Comparison of ENCODE assay signal across 8 cellular contexts in genomic region chr17:7204828-7205461, GRCh38.
DNase-seq lines count a peak whose midpoint lies in the region; ATAC-seq, FAIRE-seq and TF ChIP-seq lines count a peak whose summit lies in the region.

No MANE protein-coding gene starts in this region.

- H3K4me3 ChIP-seq in GM12865 (ENCODE audit: low read depth, low read length) = peak overlapping the region; percentile 41

- no peak for TF ChIP-seq CTCF in GM12865 (IDR thresholded peaks at IDR 0.05; ENCODE audit: insufficient read depth, low read depth, low read length, missing control alignments)

- H3K27me3 Mint-ChIP-seq in effector memory CD8-positive, alpha-beta T cell = peaks cover 0 to 14% of the 10 kb centered on the region in 2 donors

- peak overlapping the region; percentile 80 to 81 for H3K4me3 Mint-ChIP-seq in effector memory CD8-positive, alpha-beta T cell

- FAIRE-seq in HTR-8/SVneo (lab: Jason Lieb, UNC) = no peak

- peaks cover 32% of the 10 kb centered on the region for H3K36me3 Mint-ChIP-seq in effector memory CD8-positive, alpha-beta T cell (ENCODE audit: insufficient read depth)

- DNase-seq in GM12865 (ENCODE audit: low read depth) (peak; percentile 92), NCI-H2107 (lab: John Stamatoyannopoulos, UW) (peak; percentile 31), medulla oblongata (ENCODE audit: extremely low spot score) (peak; percentile 88), HTR-8/SVneo (ENCODE audit: insufficient read length, low spot score) (no peak)
- peak; percentile 87 to 95 for DNase-seq in activated CD8-positive, alpha-beta memory T cell treated with anti-CD3 and anti-CD28 coated beads for 1 hour (ENCODE audit: extremely low read depth in 1 of 2, low read depth in 1 of 2)
- peak; percentile 97 to 98 (median 98) for DNase-seq in effector memory CD8-positive, alpha-beta T cell
- DNase-seq in stimulated activated CD4-positive, alpha-beta T cell treated with anti-CD3 and anti-CD28 coated beads, TNF-alpha, amount 100 ng/mL, for 48 hours (ENCODE audit: low read depth in 3 of 3) = peak; percentile 72 to 88 (median 82)

- H3K27ac Mint-ChIP-seq in effector memory CD8-positive, alpha-beta T cell = peak overlapping the region; percentile 98

- ATAC-seq in HG02610 (IDR thresholded peaks at IDR 0.05; ENCODE audit: unreplicated experiment) = peak; percentile 90
- peak; percentile 78 for ATAC-seq in effector memory CD8-positive, alpha-beta T cell (replicated peaks)

- H3K9me3 Mint-ChIP-seq in effector memory CD8-positive, alpha-beta T cell = no peaks in the 10 kb centered on the region

- H3K4me1 Mint-ChIP-seq in effector memory CD8-positive, alpha-beta T cell (ENCODE audit: low read depth in 2 of 2) = peaks cover 22 to 34% of the 10 kb centered on the region in 2 donors
